In the genomic region with DNA sequence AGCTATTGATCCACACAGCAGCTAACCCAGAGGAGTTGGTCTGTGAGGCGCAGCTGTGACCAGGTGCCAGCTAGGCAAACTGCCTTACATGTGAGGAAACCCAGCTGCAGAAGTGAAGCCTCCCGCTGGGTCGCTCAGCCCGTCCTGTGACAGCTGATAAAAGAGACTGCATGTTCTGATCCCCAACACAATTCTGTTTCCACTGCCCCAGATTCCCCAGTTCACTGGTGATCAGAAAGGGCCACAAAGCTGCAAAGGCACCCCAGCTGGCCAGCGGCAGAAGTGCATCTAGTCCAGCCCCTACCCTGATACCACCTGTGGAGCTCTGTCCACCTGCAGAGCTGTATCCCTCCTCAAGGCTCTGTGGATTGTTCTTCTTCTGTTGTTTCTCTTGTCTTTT, we compare ENCODE assay signal across 13 cellular contexts.
DNase-seq lines count a peak whose midpoint lies in the region; ATAC-seq and TF ChIP-seq lines count a peak whose summit lies in the region.
"Had no signal": no experiment of that assay in that cellular context is flagged by ENCODE, and none has a peak within 500 bp of the region (broad histone marks: within the 10 kb centered on the region; RNA-seq: fewer than 3 reads in every experiment).

No MANE protein-coding gene starts in this region.

- no peaks in the 10 kb centered on the region for H3K27me3 ChIP-seq in PC-3 (ENCODE audit: low read length)
- H3K27me3 ChIP-seq: colonic mucosa, transverse colon had no signal

- no peaks in the 10 kb centered on the region for H3K9me3 Mint-ChIP-seq in type B pancreatic cell
- H3K9me3 Mint-ChIP-seq: activated T-cell treated with anti-CD3 and anti-CD28 coated beads, Interleukin-2, amount 50 U/mL, for 24 hours; T-cell had no signal

- H3K4me3 Mint-ChIP-seq in type B pancreatic cell: no peak overlapping the region
- H3K4me3 Mint-ChIP-seq: activated T-cell treated with anti-CD3 and anti-CD28 coated beads, Interleukin-2, amount 50 U/mL, for 24 hours; T-cell had no signal

- peaks cover 5% of the 10 kb centered on the region; the same call in 1 of the 2 replicates for H3K36me3 ChIP-seq in PC-3 (ENCODE audit: low read depth, low read length)
- H3K36me3 ChIP-seq: colonic mucosa had no signal

- H3K4me3 ChIP-seq in PC-3 (ENCODE audit: low read length): no peak overlapping the region
- H3K4me3 ChIP-seq: colonic mucosa, transverse colon had no signal

- no peaks in the 10 kb centered on the region for H3F3A ChIP-seq in PC-3 (ENCODE audit: low read length, unreplicated experiment)

- intact Hi-C loops in Right ventricle myocardium inferior (cut with DNase I): loop anchor here (5.0 to 10.0 kb wide), 3 partner anchors 106 to 296 kb away; a partner anchor contains a TSS
- intact Hi-C loops in cardiac septum (cut with DNase I): loop anchor here (5.0 to 10.0 kb wide), 2 partner anchors 139 to 236 kb away; no protein-coding TSS in a partner anchor
- intact Hi-C loops in PC-3 (cut with micrococcal nuclease): no loop called here
- intact Hi-C loops in Right ventricle myocardium superior (cut with DNase I): loop anchor here (10.0 kb wide), 1 partner anchor 236 kb away; no protein-coding TSS in a partner anchor

- no peak overlapping the region for H2AFZ ChIP-seq in PC-3 (ENCODE audit: low read length)

- TF ChIP-seq CTCF in PC-3 (conservative IDR thresholded peaks at IDR 0.05; ENCODE audit: low read depth, low read length): peak; percentile 53
- peak; percentile 52 for TF ChIP-seq CTCF in type B pancreatic cell (conservative IDR thresholded peaks at IDR 0.05)

- H3K27ac ChIP-seq in PC-3 (ENCODE audit: low read length): no peak overlapping the region
- H3K27ac ChIP-seq: colonic mucosa, transverse colon had no signal

- ATAC-seq in Right ventricle myocardium inferior: peak; percentile 70
- peak; percentile 79 for ATAC-seq in PC-3
- ATAC-seq in Right ventricle myocardium superior (ENCODE audit: poor library complexity): peak; percentile 51
- ATAC-seq in esophagus mucosa: no peak
- no peak for ATAC-seq in HG02763 (IDR thresholded peaks at IDR 0.05; ENCODE audit: unreplicated experiment)
- ATAC-seq: T-cell had no signal

- H3K9me2 ChIP-seq in PC-3 (replicated peaks; ENCODE audit: low read length): no peaks in the 10 kb centered on the region

- BruUV-seq in PC-3 (replicated peaks; lab: Mats Ljungman, UMichigan): no TSS peak

- H3K9ac ChIP-seq in PC-3 (ENCODE audit: low read length): no peak overlapping the region

- no peaks in the 10 kb centered on the region for H3K9me3 ChIP-seq in PC-3 (ENCODE audit: low read length)
- H3K9me3 ChIP-seq: colonic mucosa, transverse colon had no signal

- H3K79me2 ChIP-seq in PC-3 (ENCODE audit: low read length): no peaks in the 10 kb centered on the region

- DNase-seq in Right ventricle myocardium inferior (ENCODE audit: missing footprints): no peak
- no peak for DNase-seq in cardiac septum (ENCODE audit: low spot score)
- peak; percentile 31 for DNase-seq in PC-3
- peak; percentile 41 for DNase-seq in Right ventricle myocardium superior
- no peak for DNase-seq in type B pancreatic cell (ENCODE audit: extremely low spot score, unreplicated experiment)
- DNase-seq in activated CD4-positive, alpha-beta T cell treated with anti-CD3 and anti-CD28 coated beads for 1 hour: no peak
- DNase-seq: activated T-cell treated with anti-CD3 and anti-CD28 coated beads, Interleukin-2, amount 50 U/mL, for 24 hours; colonic mucosa; NCI-H2171; T-cell; transverse colon had no signal

- H3K27ac Mint-ChIP-seq in type B pancreatic cell: no peak overlapping the region
- H3K27ac Mint-ChIP-seq: activated T-cell treated with anti-CD3 and anti-CD28 coated beads, Interleukin-2, amount 50 U/mL, for 24 hours; T-cell had no signal

- POLR2A ChIA-PET in PC-3 (lab: Charles Lee; ENCODE audit: unreplicated experiment): no interaction called here

- no peak overlapping the region for H3K4me2 ChIP-seq in PC-3 (ENCODE audit: low read length)

- peaks cover 15% of the 10 kb centered on the region for H3K36me3 Mint-ChIP-seq in type B pancreatic cell

- peaks cover 32% of the 10 kb centered on the region for H3K4me1 Mint-ChIP-seq in type B pancreatic cell (ENCODE audit: unreplicated experiment)

- H4K20me1 ChIP-seq in PC-3 (ENCODE audit: low read length): no peaks in the 10 kb centered on the region

- CTCF ChIA-PET in PC-3 (lab: Charles Lee): interaction anchor here (0.6 kb wide), 1 partner anchor 25 kb away, joined by 3 read pairs; no protein-coding TSS in a partner anchor

- no peaks in the 10 kb centered on the region for H3K27me3 Mint-ChIP-seq in type B pancreatic cell
- H3K27me3 Mint-ChIP-seq: activated T-cell treated with anti-CD3 and anti-CD28 coated beads, Interleukin-2, amount 50 U/mL, for 24 hours; T-cell had no signal

- H3K4me1 ChIP-seq in PC-3 (ENCODE audit: insufficient read depth, low read length): no peaks in the 10 kb centered on the region
- H3K4me1 ChIP-seq: colonic mucosa, transverse colon had no signal

Comparison
In these comparisons a context has a peak if more than half of its experiments do, and no peak if none do; other contexts are left out.
1. DNase-seq: peak in PC-3 (single experiment) and Right ventricle myocardium superior (single experiment); none in Right ventricle myocardium inferior (single experiment), cardiac septum (single experiment), type B pancreatic cell (single experiment) and activated CD4-positive, alpha-beta T cell treated with anti-CD3 and anti-CD28 coated beads for 1 hour (single experiment).
2. ATAC-seq: peak in Right ventricle myocardium inferior (single experiment), PC-3 (single experiment) and Right ventricle myocardium superior (single experiment); none in esophagus mucosa (single experiment) and HG02763 (single experiment).